In genomic region chr13:45918597-45918996, GRCh38 we compare ENCODE assay signal across 18 cellular contexts.
"Had no signal": no experiment of that assay in that cellular context is flagged by ENCODE, and none has a peak within 500 bp of the region (broad histone marks: within the 10 kb centered on the region; RNA-seq: fewer than 3 reads in every experiment).

No MANE protein-coding gene starts in this region.

- H3K27ac Mint-ChIP-seq: immature natural killer cell; natural killer cell treated with Interleukin-12 subunit alpha and Interleukin-12 subunit beta and Interleukin-15 and Interleukin-18, amount 100 ng/mL, for 72 hours; neural progenitor cell; type B pancreatic cell had no signal

- H3K4me3 Mint-ChIP-seq: immature natural killer cell; natural killer cell treated with Interleukin-12 subunit alpha and Interleukin-12 subunit beta and Interleukin-15 and Interleukin-18, amount 100 ng/mL, for 72 hours; neural progenitor cell; type B pancreatic cell had no signal

- H3K4me1 Mint-ChIP-seq: immature natural killer cell, neural progenitor cell had no signal

- ATAC-seq: foreskin keratinocyte; left cardiac atrium; lower lobe of right lung; natural killer cell treated with Interleukin-12 subunit alpha and Interleukin-12 subunit beta and Interleukin-15 and Interleukin-18, amount 100 ng/mL, for 72 hours; stimulated activated naive CD8-positive, alpha-beta T cell treated with anti-CD3 and anti-CD28 coated beads, Interleukin-15, Interleukin-2, amounts not matched to agents 100 U/mL and 50 U/mL, for 24 hours had no signal

- DNase-seq: dermis blood vessel endothelial cell; erythroblast; foreskin keratinocyte; immature natural killer cell; left cardiac atrium; left ventricle myocardium inferior; lower lobe of right lung; mesenchymal stem cell; midbrain; nucleus accumbens; ovary; sigmoid colon; stimulated activated CD4-positive, alpha-beta T cell treated with anti-CD3 and anti-CD28 coated beads, Interleukin-2, amount 100 ng/mL, for 48 hours; stimulated activated naive CD8-positive, alpha-beta T cell treated with anti-CD3 and anti-CD28 coated beads, Interleukin-15, Interleukin-2, amounts not matched to agents 100 U/mL and 50 U/mL, for 24 hours; thyroid gland had no signal

- H3K36me3 Mint-ChIP-seq: immature natural killer cell; natural killer cell treated with Interleukin-12 subunit alpha and Interleukin-12 subunit beta and Interleukin-15 and Interleukin-18, amount 100 ng/mL, for 72 hours; neural progenitor cell; type B pancreatic cell had no signal

- H3K9me3 Mint-ChIP-seq: immature natural killer cell; natural killer cell treated with Interleukin-12 subunit alpha and Interleukin-12 subunit beta and Interleukin-15 and Interleukin-18, amount 100 ng/mL, for 72 hours; neural progenitor cell; type B pancreatic cell had no signal
